ENCODE assay signal across 18 cellular contexts in the genomic region with DNA sequence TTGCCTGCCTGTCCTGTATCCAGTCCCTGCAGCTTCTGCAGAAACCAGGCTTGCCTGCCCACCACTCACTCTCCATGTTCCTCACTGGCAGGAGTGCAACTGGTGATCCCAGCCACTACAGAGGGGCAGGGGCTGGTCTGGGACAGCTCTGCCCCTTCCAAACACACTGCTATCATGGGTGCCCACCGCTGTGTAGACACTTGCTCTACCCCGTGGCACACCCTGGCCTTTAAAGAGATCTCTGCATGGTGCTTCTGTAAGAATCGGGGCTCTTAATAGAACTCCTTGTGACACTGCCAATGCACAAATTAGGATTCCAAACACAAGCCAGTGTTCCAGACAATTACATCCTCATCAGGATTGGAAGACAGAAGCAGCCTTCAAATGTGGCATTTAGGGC. TPM values are rescaled to one million over a fixed set of nuclear protein-coding genes. Genes with fewer than 3 reads are reported as not detected.
DNase-seq lines count a peak whose midpoint lies in the region; FAIRE-seq and TF ChIP-seq lines count a peak whose summit lies in the region.
"Had no signal": no experiment of that assay in that cellular context is flagged by ENCODE, and none has a peak within 500 bp of the region (broad histone marks: within the 10 kb centered on the region; RNA-seq: fewer than 3 reads in every experiment).

No MANE protein-coding gene starts in this region.

- H3K9me3 Mint-ChIP-seq in activated CD4-positive, alpha-beta T cell treated with anti-CD3 and anti-CD28 coated beads, Interleukin-2, amount 10 ng/mL, durations not matched to agents 7 days and 5 days: no peaks in the 10 kb centered on the region

- H3K4me1 Mint-ChIP-seq in activated CD4-positive, alpha-beta T cell treated with anti-CD3 and anti-CD28 coated beads, Interleukin-2, amount 10 ng/mL, durations not matched to agents 7 days and 5 days: no peaks in the 10 kb centered on the region

- H3K4me3 Mint-ChIP-seq in activated CD4-positive, alpha-beta T cell treated with anti-CD3 and anti-CD28 coated beads, Interleukin-2, amount 10 ng/mL, durations not matched to agents 7 days and 5 days: no peak overlapping the region

- H3K36me3 Mint-ChIP-seq in activated CD4-positive, alpha-beta T cell treated with anti-CD3 and anti-CD28 coated beads, Interleukin-2, amount 10 ng/mL, durations not matched to agents 7 days and 5 days (ENCODE audit: low read depth): no peaks in the 10 kb centered on the region

- TF ChIP-seq CTCF in D721Med (IDR thresholded peaks at IDR 0.05; ENCODE audit: insufficient read depth, missing control alignments): no peak

- FAIRE-seq in D721Med (lab: Jason Lieb, UNC): no peak
- FAIRE-seq: A204.1, H54 had no signal

- H3K27ac ChIP-seq in cingulate gyrus (ENCODE audit: low read depth, low read length): peak overlapping the region; percentile 72
- H3K27ac ChIP-seq: C4-2B had no signal

- DNase-seq in G401 (ENCODE audit: low spot score) (peak; percentile 29), inferior parietal cortex (ENCODE audit: extremely low spot score) (peak; percentile 79), pons (ENCODE audit: low spot score) (peak; percentile 99), D721Med (ENCODE audit: insufficient read length, low spot score) (no peak), GM19238 (ENCODE audit: insufficient read length, low spot score) (no peak)
- DNase-seq in activated CD4-positive, CD25-positive, alpha-beta regulatory T cell treated with anti-CD3 and anti-CD28 coated beads, Interleukin-2, amount 50 U/mL, for 72 hours: no peak
- no peak for DNase-seq in activated CD4-positive, alpha-beta T cell treated with anti-CD3 and anti-CD28 coated beads, Interleukin-2, amount 10 ng/mL, durations not matched to agents 7 days and 5 days
- DNase-seq: DMS 273 treated with DMSO at 0.1 percent for 48 hours, KBM-7, MV-4-11, NCI-H1417, NCI-H187 treated with DMSO at 0.1 percent for 48 hours, NCI-H69, RPMI8226 had no signal

- H3K27ac Mint-ChIP-seq in activated CD4-positive, alpha-beta T cell treated with anti-CD3 and anti-CD28 coated beads, Interleukin-2, amount 10 ng/mL, durations not matched to agents 7 days and 5 days: no peak overlapping the region

- in situ Hi-C loops in G401 (cut with HindIII; ENCODE audit: low sequenced_read_pairs): no loop called here

- no peaks in the 10 kb centered on the region for H3K27me3 Mint-ChIP-seq in activated CD4-positive, alpha-beta T cell treated with anti-CD3 and anti-CD28 coated beads, Interleukin-2, amount 10 ng/mL, durations not matched to agents 7 days and 5 days

- POLR2A ChIA-PET in activated CD4-positive, alpha-beta T cell treated with anti-CD3 and anti-CD28 coated beads, Interleukin-2, amount 10 ng/mL, durations not matched to agents 7 days and 5 days (lab: Charles Lee): no interaction called here

- CTCF ChIA-PET in activated CD4-positive, alpha-beta T cell treated with anti-CD3 and anti-CD28 coated beads, Interleukin-2, amount 10 ng/mL, durations not matched to agents 7 days and 5 days (lab: Charles Lee): no interaction called here

RNA-seq across cellular contexts. Expression of a gene that starts 41.7 kb away (rescaled TPM):
- total RNA-seq in G401 (2014; rRNA removed; shearing (Covaris generic)): not detected in 2 replicates
- not detected for total RNA-seq in activated CD4-positive, alpha-beta T cell treated with anti-CD3 and anti-CD28 coated beads, Interleukin-2, amount 10 ng/mL, durations not matched to agents 7 days and 5 days

Comparison
In these comparisons a context has a peak if more than half of its experiments do, and no peak if none do; other contexts are left out.
1. DNase-seq: peak in G401 (single experiment), inferior parietal cortex (single experiment) and pons (single experiment); none in activated CD4-positive, CD25-positive, alpha-beta regulatory T cell treated with anti-CD3 and anti-CD28 coated beads, Interleukin-2, amount 50 U/mL, for 72 hours (single experiment), D721Med (single experiment), activated CD4-positive, alpha-beta T cell treated with anti-CD3 and anti-CD28 coated beads, Interleukin-2, amount 10 ng/mL, durations not matched to agents 7 days and 5 days (single experiment) and GM19238 (single experiment).